ENCODE assay signal across 1 cellular context in the genomic region with DNA sequence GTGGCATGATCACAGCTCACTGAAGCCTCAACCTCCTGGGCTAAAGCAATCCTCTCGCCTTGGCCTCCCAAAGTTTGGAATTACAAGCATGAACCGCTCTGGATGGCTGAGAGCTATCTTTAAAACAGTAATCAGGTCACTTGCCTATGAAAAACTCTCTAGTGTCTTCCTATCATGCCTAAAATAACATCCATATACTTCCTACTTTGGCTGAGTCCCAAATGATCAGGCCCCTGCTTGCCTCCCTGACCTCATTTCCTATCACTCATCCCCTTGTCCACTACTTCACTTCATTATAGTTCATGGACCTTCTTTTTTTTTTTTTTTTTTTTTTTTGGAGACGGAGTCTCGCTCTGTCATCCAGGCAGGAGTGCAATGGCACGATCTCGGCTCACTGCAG.
TF ChIP-seq lines count a peak whose summit lies in the region.

No MANE protein-coding gene starts in this region.

TF ChIP-seq in SK-N-SH treated with all-trans-retinoic acid at 6 μM for 48 hours, 23 proteins besides CTCF, POLR2A, EP300 and RAD21 (continued from another document):
- TF ChIP-seq ZNF70 (CRISPR knock-in tag; IDR thresholded peaks at IDR 0.05), result no peak
- TF ChIP-seq, protein P1, sequence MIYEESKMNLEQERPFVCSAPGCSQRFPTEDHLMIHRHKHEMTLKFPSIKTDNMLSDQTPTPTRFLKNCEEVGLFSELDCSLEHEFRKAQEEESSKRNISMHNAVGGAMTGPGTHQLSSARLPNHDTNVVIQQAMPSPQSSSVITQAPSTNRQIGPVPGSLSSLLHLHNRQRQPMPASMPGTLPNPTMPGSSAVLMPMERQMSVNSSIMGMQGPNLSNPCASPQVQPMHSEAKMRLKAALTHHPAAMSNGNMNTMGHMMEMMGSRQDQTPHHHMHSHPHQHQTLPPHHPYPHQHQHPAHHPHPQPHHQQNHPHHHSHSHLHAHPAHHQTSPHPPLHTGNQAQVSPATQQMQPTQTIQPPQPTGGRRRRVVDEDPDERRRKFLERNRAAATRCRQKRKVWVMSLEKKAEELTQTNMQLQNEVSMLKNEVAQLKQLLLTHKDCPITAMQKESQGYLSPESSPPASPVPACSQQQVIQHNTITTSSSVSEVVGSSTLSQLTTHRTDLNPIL (CRISPR knock-in tag; IDR thresholded peaks at IDR 0.05; ENCODE audit: low read depth), result no peak
- no peak for TF ChIP-seq ZNF8 (CRISPR knock-in tag; IDR thresholded peaks at IDR 0.05)
- no peak for TF ChIP-seq OSR1 (CRISPR knock-in tag; IDR thresholded peaks at IDR 0.05)
- TF ChIP-seq CSDC2 (CRISPR knock-in tag; IDR thresholded peaks at IDR 0.05), result no peak
- TF ChIP-seq ZC3H10 (CRISPR knock-in tag; IDR thresholded peaks at IDR 0.05), result no peak
- no peak for TF ChIP-seq PPARA (CRISPR knock-in tag; IDR thresholded peaks at IDR 0.05; ENCODE audit: borderline replicate concordance)
- TF ChIP-seq TOX (CRISPR knock-in tag; IDR thresholded peaks at IDR 0.05; ENCODE audit: borderline replicate concordance), result no peak
- no peak for TF ChIP-seq GLIS3 (CRISPR knock-in tag; IDR thresholded peaks at IDR 0.05)
- TF ChIP-seq ZFP3 (CRISPR knock-in tag; IDR thresholded peaks at IDR 0.05), result no peak
- TF ChIP-seq SNAI2 (CRISPR knock-in tag; IDR thresholded peaks at IDR 0.05), result no peak
- TF ChIP-seq RARB (CRISPR knock-in tag; IDR thresholded peaks at IDR 0.05), result no peak
- TF ChIP-seq ISL1 (CRISPR knock-in tag; IDR thresholded peaks at IDR 0.05), result no peak
- TF ChIP-seq TCF4 (CRISPR knock-in tag; IDR thresholded peaks at IDR 0.05; ENCODE audit: borderline replicate concordance), result no peak
